ENCODE assay signal across 33 cellular contexts in the genomic region with DNA sequence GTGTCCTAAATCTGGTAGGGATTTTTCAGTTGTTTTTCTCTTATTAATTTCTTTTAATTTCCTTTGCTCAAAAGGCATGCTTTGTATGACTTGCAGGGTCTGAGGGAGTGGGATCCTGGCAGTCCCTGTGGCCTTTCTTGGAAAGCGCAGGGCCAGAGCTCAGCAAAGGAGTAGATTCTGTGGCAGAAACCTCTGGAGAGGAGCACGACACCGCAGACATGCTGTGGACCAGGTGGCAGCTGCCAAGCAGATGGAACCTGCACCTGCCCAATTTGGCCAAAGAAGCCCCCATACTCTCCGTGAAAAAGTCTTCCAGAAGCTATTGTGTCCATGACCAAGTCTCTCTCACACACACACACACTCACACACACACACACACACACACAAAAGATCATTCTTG.
"Had no signal": no experiment of that assay in that cellular context is flagged by ENCODE, and none has a peak within 500 bp of the region (broad histone marks: within the 10 kb centered on the region; RNA-seq: fewer than 3 reads in every experiment).

No MANE protein-coding gene starts in this region.

- H3K27ac Mint-ChIP-seq: activated CD4-positive, alpha-beta memory T cell treated with anti-CD3 and anti-CD28 coated beads for 36 hours; activated CD4-positive, alpha-beta T cell treated with anti-CD3 and anti-CD28 coated beads for 36 hours; activated CD4-positive, alpha-beta T cell treated with anti-CD3 and anti-CD28 coated beads, Interleukin-2, amount 10 ng/mL, durations not matched to agents 24 days and 14 days; activated CD8-positive, alpha-beta memory T cell treated with anti-CD3 and anti-CD28 coated beads, Interleukin-2, amount 10 ng/mL, durations not matched to agents 7 days and 5 days; activated CD8-positive, alpha-beta T cell treated with anti-CD3 and anti-CD28 coated beads, Interleukin-2, amount 10 ng/mL, durations not matched to agents 7 days and 5 days; activated naive CD4-positive, alpha-beta T cell treated with anti-CD3 and anti-CD28 coated beads for 36 hours; activated naive CD4-positive, alpha-beta T cell treated with anti-CD3 and anti-CD28 coated beads, Interleukin-2, amount 50 U/mL, for 24 hours; activated naive CD8-positive, alpha-beta T cell treated with anti-CD3 and anti-CD28 coated beads for 36 hours; activated naive CD8-positive, alpha-beta T cell treated with anti-CD3 and anti-CD28 coated beads, Interleukin-2, amount 50 U/mL, for 24 hours; activated T-helper 1 cell treated with anti-CD3 and anti-CD28 coated beads, Interleukin-12 subunit alpha, Interleukin-12 subunit beta, Interleukin-2, Interleukin-4 antibody, amounts not matched to agents 30 ng/mL and 10 ng/mL and 1 ng/mL, durations not matched to agents 14 hours and 24 hours and 36 hours; activated T-helper 2 cell treated with anti-CD3 and anti-CD28 coated beads, Interferon-gamma antibody, Interleukin-2, Interleukin-4, amounts not matched to agents 10 μg/mL and 5 μg/mL and 100 μg/mL, durations not matched to agents 14 hours and 24 hours and 36 hours; T-helper 17 cell; T-helper 2 cell treated with Interferon-gamma antibody and Interleukin-4, amounts not matched to agents 5 μg/mL and 100 μg/mL, for 36 hours had no signal

- DNase-seq: activated CD4-positive, alpha-beta memory T cell treated with anti-CD3 and anti-CD28 coated beads for 36 hours; activated CD4-positive, alpha-beta T cell treated with anti-CD3 and anti-CD28 coated beads for 36 hours; activated CD4-positive, alpha-beta T cell treated with anti-CD3 and anti-CD28 coated beads, Interleukin-2, amount 10 ng/mL, durations not matched to agents 24 days and 14 days; activated CD4-positive, CD25-positive, alpha-beta regulatory T cell; activated CD4-positive, CD25-positive, alpha-beta regulatory T cell treated with anti-CD3 and anti-CD28 coated beads, Interleukin-2, amount 50 U/mL, for 72 hours; activated CD8-positive, alpha-beta memory T cell treated with anti-CD3 and anti-CD28 coated beads, Interleukin-2, amount 10 ng/mL, durations not matched to agents 7 days and 5 days; activated CD8-positive, alpha-beta memory T cell treated with anti-CD3 and anti-CD28 coated beads, Interleukin-2, amount 50 U/mL, for 4 hours; activated CD8-positive, alpha-beta T cell treated with anti-CD3 and anti-CD28 coated beads, Interleukin-2, amount 10 ng/mL, durations not matched to agents 7 days and 5 days; activated effector memory CD4-positive, alpha-beta T cell treated with anti-CD3 and anti-CD28 coated beads, Interleukin-2, amount 50 U/mL, for 16 hours; activated naive CD4-positive, alpha-beta T cell treated with anti-CD3 and anti-CD28 coated beads for 36 hours; activated naive CD8-positive, alpha-beta T cell treated with anti-CD3 and anti-CD28 coated beads for 36 hours; activated naive CD8-positive, alpha-beta T cell treated with anti-CD3 and anti-CD28 coated beads, Interleukin-2, amount 50 U/mL, for 24 hours; activated T-cell treated with anti-CD3 and anti-CD28 coated beads, Interleukin-2, amount 50 U/mL, for 1 hour; activated T-cell treated with anti-CD3 and anti-CD28 coated beads, Interleukin-2, amount 50 U/mL, for 48 hours; adrenal gland; amygdala; body of pancreas; caudate nucleus; colonic mucosa; effector CD8-positive, alpha-beta T cell; esophagus squamous epithelium; foreskin melanocyte; head of caudate nucleus; T-helper 1 cell; T-helper 17 cell; T1000; WERI-Rb-1 had no signal

- H3K27me3 ChIP-seq: adrenal gland, body of pancreas, colonic mucosa had no signal

- H3K9me3 ChIP-seq: adrenal gland, body of pancreas, colonic mucosa, esophagus squamous epithelium, gastroesophageal sphincter had no signal

- H3K36me3 ChIP-seq: adrenal gland, colonic mucosa, esophagus squamous epithelium, gastroesophageal sphincter, WERI-Rb-1 had no signal

- ATAC-seq: activated CD4-positive, alpha-beta T cell treated with anti-CD3 and anti-CD28 coated beads for 36 hours; activated CD8-positive, alpha-beta memory T cell treated with anti-CD3 and anti-CD28 coated beads, Interleukin-2, amount 10 ng/mL, durations not matched to agents 7 days and 5 days; activated CD8-positive, alpha-beta T cell treated with anti-CD3 and anti-CD28 coated beads, Interleukin-2, amount 10 ng/mL, durations not matched to agents 7 days and 5 days; activated naive CD8-positive, alpha-beta T cell treated with anti-CD3 and anti-CD28 coated beads, Interleukin-2, amount 50 U/mL, for 24 hours; body of pancreas; gastroesophageal sphincter; T-helper 17 cell had no signal

- H3K27me3 Mint-ChIP-seq: activated CD4-positive, alpha-beta T cell treated with anti-CD3 and anti-CD28 coated beads, Interleukin-2, amount 10 ng/mL, durations not matched to agents 24 days and 14 days had no signal

- H3K4me1 Mint-ChIP-seq: activated CD4-positive, alpha-beta T cell treated with anti-CD3 and anti-CD28 coated beads for 36 hours; activated CD4-positive, alpha-beta T cell treated with anti-CD3 and anti-CD28 coated beads, Interleukin-2, amount 10 ng/mL, durations not matched to agents 24 days and 14 days; activated CD8-positive, alpha-beta memory T cell treated with anti-CD3 and anti-CD28 coated beads, Interleukin-2, amount 10 ng/mL, durations not matched to agents 7 days and 5 days; activated naive CD4-positive, alpha-beta T cell treated with anti-CD3 and anti-CD28 coated beads, Interleukin-2, amount 50 U/mL, for 24 hours; activated naive CD8-positive, alpha-beta T cell treated with anti-CD3 and anti-CD28 coated beads for 36 hours; activated naive CD8-positive, alpha-beta T cell treated with anti-CD3 and anti-CD28 coated beads, Interleukin-2, amount 50 U/mL, for 24 hours; T-helper 17 cell had no signal

- H3K4me3 Mint-ChIP-seq: activated CD4-positive, alpha-beta memory T cell treated with anti-CD3 and anti-CD28 coated beads for 36 hours; activated CD4-positive, alpha-beta T cell treated with anti-CD3 and anti-CD28 coated beads for 36 hours; activated CD4-positive, alpha-beta T cell treated with anti-CD3 and anti-CD28 coated beads, Interleukin-2, amount 10 ng/mL, durations not matched to agents 24 days and 14 days; activated CD8-positive, alpha-beta memory T cell treated with anti-CD3 and anti-CD28 coated beads, Interleukin-2, amount 10 ng/mL, durations not matched to agents 7 days and 5 days; activated CD8-positive, alpha-beta T cell treated with anti-CD3 and anti-CD28 coated beads, Interleukin-2, amount 10 ng/mL, durations not matched to agents 7 days and 5 days; activated naive CD4-positive, alpha-beta T cell treated with anti-CD3 and anti-CD28 coated beads for 36 hours; activated naive CD4-positive, alpha-beta T cell treated with anti-CD3 and anti-CD28 coated beads, Interleukin-2, amount 50 U/mL, for 24 hours; activated naive CD8-positive, alpha-beta T cell treated with anti-CD3 and anti-CD28 coated beads for 36 hours; activated naive CD8-positive, alpha-beta T cell treated with anti-CD3 and anti-CD28 coated beads, Interleukin-2, amount 50 U/mL, for 24 hours; activated T-helper 1 cell treated with anti-CD3 and anti-CD28 coated beads, Interleukin-12 subunit alpha, Interleukin-12 subunit beta, Interleukin-2, Interleukin-4 antibody, amounts not matched to agents 30 ng/mL and 10 ng/mL and 1 ng/mL, durations not matched to agents 14 hours and 24 hours and 36 hours; T-helper 17 cell; T-helper 2 cell treated with Interferon-gamma antibody and Interleukin-4, amounts not matched to agents 5 μg/mL and 100 μg/mL, for 36 hours had no signal

- H3K9me3 Mint-ChIP-seq: activated CD4-positive, alpha-beta memory T cell treated with anti-CD3 and anti-CD28 coated beads for 36 hours; activated CD4-positive, alpha-beta T cell treated with anti-CD3 and anti-CD28 coated beads, Interleukin-2, amount 10 ng/mL, durations not matched to agents 24 days and 14 days; activated naive CD4-positive, alpha-beta T cell treated with anti-CD3 and anti-CD28 coated beads for 36 hours; activated naive CD4-positive, alpha-beta T cell treated with anti-CD3 and anti-CD28 coated beads, Interleukin-2, amount 50 U/mL, for 24 hours; activated naive CD8-positive, alpha-beta T cell treated with anti-CD3 and anti-CD28 coated beads, Interleukin-2, amount 50 U/mL, for 24 hours; activated T-helper 1 cell treated with anti-CD3 and anti-CD28 coated beads, Interleukin-12 subunit alpha, Interleukin-12 subunit beta, Interleukin-2, Interleukin-4 antibody, amounts not matched to agents 30 ng/mL and 10 ng/mL and 1 ng/mL, durations not matched to agents 14 hours and 24 hours and 36 hours; activated T-helper 2 cell treated with anti-CD3 and anti-CD28 coated beads, Interferon-gamma antibody, Interleukin-2, Interleukin-4, amounts not matched to agents 10 μg/mL and 5 μg/mL and 100 μg/mL, durations not matched to agents 14 hours and 24 hours and 36 hours; T-helper 2 cell treated with Interferon-gamma antibody and Interleukin-4, amounts not matched to agents 5 μg/mL and 100 μg/mL, for 36 hours had no signal

- H3K27ac ChIP-seq: adrenal gland, body of pancreas, colonic mucosa, epithelial cell of prostate, esophagus squamous epithelium, gastroesophageal sphincter, WERI-Rb-1 had no signal

- H3K4me3 ChIP-seq: adrenal gland, body of pancreas, colonic mucosa, esophagus squamous epithelium, gastroesophageal sphincter had no signal

- H3K4me1 ChIP-seq: colonic mucosa had no signal

- H3K36me3 Mint-ChIP-seq: activated CD4-positive, alpha-beta memory T cell treated with anti-CD3 and anti-CD28 coated beads for 36 hours; activated CD8-positive, alpha-beta memory T cell treated with anti-CD3 and anti-CD28 coated beads, Interleukin-2, amount 10 ng/mL, durations not matched to agents 7 days and 5 days; activated naive CD4-positive, alpha-beta T cell treated with anti-CD3 and anti-CD28 coated beads, Interleukin-2, amount 50 U/mL, for 24 hours; activated naive CD8-positive, alpha-beta T cell treated with anti-CD3 and anti-CD28 coated beads for 36 hours had no signal
